8 cellular contexts compared by ENCODE assay signal in the genomic region with DNA sequence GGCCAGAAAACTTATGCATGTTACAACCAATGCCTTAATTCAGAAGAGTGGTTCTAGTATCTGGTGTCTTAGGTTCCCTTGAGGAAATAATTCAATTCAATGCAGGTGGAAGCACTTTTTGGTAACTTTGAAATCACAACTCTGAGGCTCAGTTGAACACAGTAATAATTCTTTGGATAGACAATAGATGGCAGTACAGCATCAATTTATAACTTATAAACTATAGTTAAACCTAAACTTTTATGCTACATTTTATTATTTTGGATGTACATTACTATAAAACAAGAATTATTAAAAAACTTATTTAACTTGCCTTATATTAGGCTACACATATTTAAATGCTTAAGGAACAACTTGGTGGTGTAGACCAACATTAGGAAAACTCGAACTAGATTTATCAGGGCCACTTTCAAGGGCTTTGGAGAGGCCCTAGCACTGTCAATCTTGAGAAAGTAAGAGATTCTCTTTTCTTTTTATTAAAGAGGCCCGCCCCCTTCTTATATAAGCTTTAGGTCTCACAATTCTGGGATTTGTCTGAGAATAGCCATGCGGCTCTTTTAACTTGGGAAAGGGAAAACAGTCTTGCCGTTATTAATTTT.
DNase-seq lines count a peak whose midpoint lies in the region; ATAC-seq and TF ChIP-seq lines count a peak whose summit lies in the region.
"Had no signal": no experiment of that assay in that cellular context is flagged by ENCODE, and none has a peak within 500 bp of the region (broad histone marks: within the 10 kb centered on the region; RNA-seq: fewer than 3 reads in every experiment).

No MANE protein-coding gene starts in this region.

- H3K36me3 Mint-ChIP-seq in progenitor cell of endocrine pancreas (ENCODE audit: insufficient read depth): no peaks in the 10 kb centered on the region

- H3K4me3 Mint-ChIP-seq in progenitor cell of endocrine pancreas (ENCODE audit: low read depth): no peak overlapping the region
- H3K4me3 Mint-ChIP-seq: T-helper 1 cell treated with Interleukin-12 subunit alpha and Interleukin-12 subunit beta and Interleukin-4 antibody, amounts not matched to agents 30 μg/mL and 1 μg/mL, for 36 hours had no signal

- peak; percentile 40 for DNase-seq in NCI-H748 (lab: John Stamatoyannopoulos, UW; ENCODE audit: unreplicated experiment)
- peak; percentile 37 for DNase-seq in dermis blood vessel endothelial cell
- DNase-seq in progenitor cell of endocrine pancreas (ENCODE audit: low spot score, unreplicated experiment): no peak
- no peak for DNase-seq in HuH-7 (ENCODE audit: low spot score)

- peaks cover 9% of the 10 kb centered on the region for H3K4me1 Mint-ChIP-seq in progenitor cell of endocrine pancreas (ENCODE audit: low read depth)

- H3K9me3 Mint-ChIP-seq in progenitor cell of endocrine pancreas (ENCODE audit: low read depth): no peaks in the 10 kb centered on the region
- H3K9me3 Mint-ChIP-seq: T-helper 1 cell treated with Interleukin-12 subunit alpha and Interleukin-12 subunit beta and Interleukin-4 antibody, amounts not matched to agents 30 μg/mL and 1 μg/mL, for 36 hours had no signal

- peak; percentile 27 for TF ChIP-seq CTCF in GM12873 (IDR thresholded peaks at IDR 0.05; ENCODE audit: insufficient read depth, low read depth, low read length, missing control alignments)
- peak; percentile 64 for TF ChIP-seq CTCF in progenitor cell of endocrine pancreas (IDR thresholded peaks at IDR 0.05; ENCODE audit: unreplicated experiment)

- H3K27ac Mint-ChIP-seq in progenitor cell of endocrine pancreas: no peak overlapping the region
- H3K27ac Mint-ChIP-seq: T-helper 1 cell treated with Interleukin-12 subunit alpha and Interleukin-12 subunit beta and Interleukin-4 antibody, amounts not matched to agents 30 μg/mL and 1 μg/mL, for 36 hours had no signal

- no peaks in the 10 kb centered on the region for H3K27me3 Mint-ChIP-seq in progenitor cell of endocrine pancreas

- ATAC-seq in HG03571 (IDR thresholded peaks at IDR 0.05; ENCODE audit: unreplicated experiment) (no peak), GM18519 (IDR thresholded peaks at IDR 0.05; ENCODE audit: low FRiP score, unreplicated experiment) (no peak)

Comparison
In these comparisons a context has a peak if more than half of its experiments do, and no peak if none do; other contexts are left out.
1. DNase-seq: peak in NCI-H748 (single experiment) and dermis blood vessel endothelial cell (single experiment); none in progenitor cell of endocrine pancreas (single experiment) and HuH-7 (single experiment).